Comparison of ENCODE assay signal across 3 cellular contexts in the genomic region with DNA sequence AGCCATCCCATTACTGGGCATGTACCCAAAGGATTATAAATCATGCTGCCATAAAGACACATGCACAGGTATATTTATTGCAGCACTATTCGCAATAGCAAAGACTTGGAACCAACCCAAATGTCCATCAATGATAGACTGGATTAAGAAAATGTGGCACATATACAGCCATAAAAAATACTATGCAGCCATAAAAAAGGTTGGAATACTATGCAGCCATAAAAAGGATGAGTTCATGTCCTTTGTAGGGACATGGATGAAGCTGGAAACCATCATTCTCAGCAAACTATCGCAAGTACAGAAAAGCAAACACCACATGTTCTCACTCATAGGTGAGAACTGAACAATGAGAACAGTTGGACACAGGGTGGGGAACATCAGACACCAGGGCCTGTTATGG.
DNase-seq lines count a peak whose midpoint lies in the region; ATAC-seq, FAIRE-seq and TF ChIP-seq lines count a peak whose summit lies in the region.
"Not testable (repeated sequence)": the region's sequence is repeated elsewhere in the genome, so short reads cannot be mapped to it uniquely, and the experiment has no call there.

No MANE protein-coding gene starts in this region.

- H3K36me3 ChIP-seq in HEK293 (ENCODE audit: control insufficient read depth in 2 of 2, insufficient read depth in 1 of 2, low read length in 2 of 2); K562 (ENCODE audit: control insufficient read depth, insufficient read depth, low read length): not testable (repeated sequence)

- H3K27me3 ChIP-seq in K562 (ENCODE audit: control insufficient read depth in 2 of 2, insufficient read depth in 2 of 2, low read length in 2 of 2): not testable (repeated sequence)

- H3K9me3 ChIP-seq in HEK293 (ENCODE audit: control insufficient read depth, insufficient read depth, low read depth, low read length); K562 (replicated peaks; ENCODE audit: control insufficient read depth, insufficient read depth, low read depth, low read length): not testable (repeated sequence)

- WGBS in K562 (ENCODE audit: insufficient coverage, low coverage, missing lambda C conversion rate): 0% methylated on average over 2 of the region's 2 CpGs

- H3K4me1 Mint-ChIP-seq in WTC11: not testable (repeated sequence)

- H3K4me2 ChIP-seq in K562 (ENCODE audit: insufficient read depth, low read length): not testable (repeated sequence)

- H3K79me2 ChIP-seq in K562 (ENCODE audit: control insufficient read depth, insufficient read depth, low read length): not testable (repeated sequence)

- TF ChIP-seq EP300 in K562 (IDR thresholded peaks at IDR 0.05; ENCODE audit: low read length): not testable (repeated sequence)

- H3K27me3 Mint-ChIP-seq in WTC11 (ENCODE audit: low read depth): not testable (repeated sequence)

- TF ChIP-seq POLR2A in K562 (conservative IDR thresholded peaks at IDR 0.05): not testable (repeated sequence)

- DNase-seq in WTC11 (ENCODE audit: low spot score); K562 (ENCODE audit: extremely low read depth in 1 of 4, low spot score in 3 of 4): not testable (repeated sequence)

- POLR2A ChIA-PET in HEK293 (lab: Yijun Ruan, JAX); WTC11 (lab: Charles Lee); K562 (lab: Yijun Ruan, JAX): not testable (repeated sequence)

- not testable (repeated sequence) for ATAC-seq in WTC11, K562

- H3K36me3 Mint-ChIP-seq in WTC11: not testable (repeated sequence)

- not testable (repeated sequence) for H3K9me3 Mint-ChIP-seq in WTC11

- not testable (repeated sequence) for H3K4me3 ChIP-seq in HEK293 (ENCODE audit: low read depth, low read length); K562

- H2AFZ ChIP-seq in K562 (ENCODE audit: low read depth, low read length): not testable (repeated sequence)

- H3K9me1 ChIP-seq in K562 (ENCODE audit: control insufficient read depth, insufficient read depth, low read length): not testable (repeated sequence)

- H3K4me3 Mint-ChIP-seq in WTC11: not testable (repeated sequence)

- not testable (repeated sequence) for H3K9ac ChIP-seq in K562 (ENCODE audit: insufficient read depth in 1 of 2, low read depth in 2 of 2, low read length in 2 of 2)

- FAIRE-seq in K562 (lab: Jason Lieb, UNC): not testable (repeated sequence)

- not testable (repeated sequence) for H3K27ac ChIP-seq in HEK293 (ENCODE audit: extremely low read depth, low read depth, low read length); K562 (ENCODE audit: extremely low read depth, low read depth, low read length)

- not testable (repeated sequence) for H3K27ac Mint-ChIP-seq in WTC11

- H4K20me1 ChIP-seq in K562 (replicated peaks; ENCODE audit: control insufficient read depth, insufficient read depth, low read length): not testable (repeated sequence)

- BruUV-seq in K562 (replicated peaks; lab: Mats Ljungman, UMichigan): not testable (repeated sequence)

- TF ChIP-seq CTCF in HEK293 (tag by site-specific recombination; IDR thresholded peaks at IDR 0.05); WTC11 (IDR thresholded peaks at IDR 0.05); K562 (IDR thresholded peaks at IDR 0.05 in 2 of 3, conservative IDR thresholded peaks at IDR 0.05 in 1 of 3; ENCODE audit: insufficient read depth in 2 of 3, low read depth in 1 of 3, low read length in 3 of 3): not testable (repeated sequence)

- in situ Hi-C loops in K562 (cut with MboI): not testable (repeated sequence)

- H3K4me1 ChIP-seq in HEK293 (ENCODE audit: control insufficient read depth, insufficient read depth, low read length); K562 (replicated peaks in 1 of 2; ENCODE audit: control insufficient read depth in 2 of 2, insufficient read depth in 2 of 2, low read length in 2 of 2): not testable (repeated sequence)

- not testable (repeated sequence) for TF ChIP-seq RAD21 in K562 (CRISPR knock-in tag; conservative IDR thresholded peaks at IDR 0.05 in 1 of 2, IDR thresholded peaks at IDR 0.05 in 1 of 2)

- intact Hi-C loops in K562 (cut with micrococcal nuclease): not testable (repeated sequence)

- CTCF ChIA-PET in HEK293 (lab: Yijun Ruan, JAX); WTC11 (lab: Charles Lee); K562 (lab: Yijun Ruan, JAX; ENCODE audit: low intra/inter-chr PET ratio): not testable (repeated sequence)

TF ChIP-seq in HEK293, 187 proteins besides CTCF, POLR2A, EP300 and RAD21 (continues in another document):
- TF ChIP-seq, protein P1, sequence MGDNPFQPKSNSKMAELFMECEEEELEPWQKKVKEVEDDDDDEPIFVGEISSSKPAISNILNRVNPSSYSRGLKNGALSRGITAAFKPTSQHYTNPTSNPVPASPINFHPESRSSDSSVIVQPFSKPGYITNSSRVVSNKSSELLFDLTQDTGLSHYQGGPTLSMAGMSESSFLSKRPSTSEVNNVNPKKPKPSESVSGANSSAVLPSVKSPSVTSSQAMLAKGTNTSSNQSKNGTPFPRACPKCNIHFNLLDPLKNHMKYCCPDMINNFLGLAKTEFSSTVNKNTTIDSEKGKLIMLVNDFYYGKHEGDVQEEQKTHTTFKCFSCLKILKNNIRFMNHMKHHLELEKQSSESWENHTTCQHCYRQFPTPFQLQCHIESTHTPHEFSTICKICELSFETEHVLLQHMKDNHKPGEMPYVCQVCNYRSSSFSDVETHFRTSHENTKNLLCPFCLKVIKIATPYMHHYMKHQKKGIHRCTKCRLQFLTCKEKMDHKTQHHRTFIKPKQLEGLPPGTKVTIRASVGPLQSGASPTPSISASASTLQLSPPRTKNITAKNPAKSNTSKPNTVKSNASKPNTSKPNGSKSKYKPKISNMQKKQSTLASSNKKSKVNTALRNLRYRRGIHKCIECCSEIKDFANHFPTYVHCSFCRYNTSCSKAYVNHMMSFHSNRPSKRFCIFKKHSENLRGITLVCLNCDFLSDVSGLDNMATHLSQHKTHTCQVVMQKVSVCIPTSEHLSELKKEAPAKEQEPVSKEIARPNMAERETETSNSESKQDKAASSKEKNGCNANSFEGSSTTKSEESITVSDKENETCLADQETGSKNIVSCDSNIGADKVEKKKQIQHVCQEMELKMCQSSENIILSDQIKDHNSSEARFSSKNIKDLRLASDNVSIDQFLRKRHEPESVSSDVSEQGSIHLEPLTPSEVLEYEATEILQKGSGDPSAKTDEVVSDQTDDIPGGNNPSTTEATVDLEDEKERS (tag by site-specific recombination; IDR thresholded peaks at IDR 0.05): 0 out of 2 replicates have a peak, but pooled peaks have one; percentile 55

TF ChIP-seq in WTC11, 78 proteins besides CTCF, POLR2A, EP300 and RAD21:
- TF ChIP-seq GTF2I (CRISPR knock-in tag; conservative IDR thresholded peaks at IDR 0.05): 0 out of 2 replicates have a peak, but pooled peaks have one; percentile 17

TF ChIP-seq in K562, 482 proteins besides CTCF, POLR2A, EP300 and RAD21:
- TF ChIP-seq ZNF146 (CRISPR knock-in tag; IDR thresholded peaks at IDR 0.05; ENCODE audit: unreplicated experiment) (peak; percentile 86), RBM25 (IDR thresholded peaks at IDR 0.05; ENCODE audit: low read depth, low read length, severe bottlenecking) (peak; percentile 49)
TF ChIP-seq in K562: peak in this region for 2; not testable (repeated sequence) for 480.
